Comparison of ENCODE assay signal across 14 cellular contexts in the genomic region with DNA sequence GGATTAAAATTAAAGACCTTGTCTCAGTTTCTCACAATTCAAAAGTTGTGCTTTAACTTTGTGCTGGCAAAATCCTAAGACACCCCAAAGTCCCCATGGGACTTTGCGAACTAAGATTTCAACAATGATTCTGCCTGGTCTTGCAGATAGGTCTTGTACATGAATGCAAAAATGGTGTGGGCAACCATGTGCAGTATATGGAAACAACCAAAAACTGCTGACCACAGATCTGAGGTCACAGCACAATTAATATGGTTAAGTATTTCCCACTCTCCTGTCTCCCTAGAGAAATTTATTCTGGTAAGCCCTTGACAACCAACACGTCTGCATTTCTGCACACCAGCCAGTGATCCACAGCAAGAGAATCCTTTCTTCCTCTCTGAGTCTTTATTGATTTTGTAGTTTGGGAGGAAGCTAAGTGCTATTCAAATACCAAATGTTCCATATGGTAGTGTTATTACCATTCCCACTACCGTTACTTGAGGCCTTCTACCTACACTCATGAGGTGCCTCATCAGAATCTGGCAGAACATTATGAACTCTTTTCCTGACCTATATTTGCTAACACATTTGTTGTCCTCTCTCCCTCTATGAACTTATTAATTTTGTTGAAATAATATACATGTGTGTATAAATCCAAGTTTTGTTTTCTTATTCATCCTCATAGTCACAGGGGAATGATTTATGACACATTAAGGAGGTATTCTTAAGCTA.
DNase-seq lines count a peak whose midpoint lies in the region; ATAC-seq, FAIRE-seq and TF ChIP-seq lines count a peak whose summit lies in the region.
"Had no signal": no experiment of that assay in that cellular context is flagged by ENCODE, and none has a peak within 500 bp of the region (broad histone marks: within the 10 kb centered on the region; RNA-seq: fewer than 3 reads in every experiment).

No MANE protein-coding gene starts in this region.

- TF ChIP-seq POLR2A in GM12891 (IDR thresholded peaks at IDR 0.05; ENCODE audit: low read depth, low read length), result no peak

- H3K27ac ChIP-seq in skeletal muscle tissue (ENCODE audit: low read depth, low read length), result peak overlapping the region; percentile 7
- H3K27ac ChIP-seq: adrenal gland had no signal

- DNase-seq in GM12891 (ENCODE audit: insufficient read length, low spot score) (no peak), NCI-H2107 treated with DMSO at 0.1 percent for 48 hours (lab: John Stamatoyannopoulos, UW; ENCODE audit: unreplicated experiment) (no peak)
- no peak for DNase-seq in stimulated activated CD4-positive, alpha-beta T cell treated with anti-CD3 and anti-CD28 coated beads, Interleukin-2, amount 100 ng/mL, for 24 hours
- no peak for DNase-seq in activated naive CD4-positive, alpha-beta T cell treated with Interleukin-2 at 50 U/mL for 16 hours
- DNase-seq: activated CD4-positive, CD25-positive, alpha-beta regulatory T cell; adrenal gland; DND-41; KG1; NCI-H1417 treated with DMSO at 0.1 percent for 48 hours; thyroid gland had no signal

- ATAC-seq in HG03432 (IDR thresholded peaks at IDR 0.05; ENCODE audit: unreplicated experiment) (peak; percentile 49), esophagus mucosa (no peak)

- H3K9me3 ChIP-seq in endocrine pancreas (ENCODE audit: control insufficient read depth, low read length), result no peaks in the 10 kb centered on the region
- no peaks in the 10 kb centered on the region for H3K9me3 ChIP-seq in skeletal muscle tissue (ENCODE audit: control insufficient read depth in 3 of 3, low read length in 3 of 3)
- H3K9me3 ChIP-seq: adrenal gland, thyroid gland had no signal

- H3K4me1 ChIP-seq in endocrine pancreas (ENCODE audit: control insufficient read depth, insufficient read depth, low read length) (peaks cover 6% of the 10 kb centered on the region), skeletal muscle tissue (ENCODE audit: control insufficient read depth in 3 of 3, insufficient read depth in 3 of 3, low read length in 3 of 3) (peaks cover 0 to 7% (median 0%) of the 10 kb centered on the region in 3 donors)
- H3K4me1 ChIP-seq: thyroid gland had no signal

- H3K36me3 ChIP-seq in endocrine pancreas (ENCODE audit: control insufficient read depth, insufficient read depth, low read length) (no peaks in the 10 kb centered on the region), skeletal muscle tissue (ENCODE audit: control insufficient read depth in 3 of 3, insufficient read depth in 3 of 3, low read length in 3 of 3) (peaks cover 0 to 7% (median 6%) of the 10 kb centered on the region in 3 donors)
- H3K36me3 ChIP-seq: adrenal gland, thyroid gland had no signal

- H3K9ac ChIP-seq in endocrine pancreas (ENCODE audit: control insufficient read depth, insufficient read depth, low read length) (no peak overlapping the region), skeletal muscle tissue (ENCODE audit: low read depth in 1 of 3, low read length in 3 of 3) (no peak overlapping the region)

- FAIRE-seq in GM12891 (lab: Jason Lieb, UNC), result peak; percentile 23

- H3K27me3 ChIP-seq in endocrine pancreas (ENCODE audit: control insufficient read depth, insufficient read depth, low read length), result no peaks in the 10 kb centered on the region
- H3K27me3 ChIP-seq in skeletal muscle tissue (ENCODE audit: control insufficient read depth in 3 of 3, insufficient read depth in 3 of 3, low read length in 3 of 3), result no peaks in the 10 kb centered on the region
- H3K27me3 ChIP-seq: adrenal gland, thyroid gland had no signal

- H3K4me3 ChIP-seq in endocrine pancreas (ENCODE audit: control insufficient read depth, insufficient read depth, low read length), result peak overlapping the region; percentile 78
- H3K4me3 ChIP-seq in skeletal muscle tissue (ENCODE audit: low read length in 3 of 3), result no peak overlapping the region
- H3K4me3 ChIP-seq: adrenal gland, thyroid gland had no signal

TF ChIP-seq in GM12891, 5 proteins besides CTCF, POLR2A, EP300 and RAD21:
- no peak for TF ChIP-seq PAX5 (IDR thresholded peaks at IDR 0.05; ENCODE audit: insufficient read depth, low read length, severe bottlenecking)
- no peak for TF ChIP-seq POU2F2 (IDR thresholded peaks at IDR 0.05; ENCODE audit: low read depth, low read length)
- no peak for TF ChIP-seq SPI1 (IDR thresholded peaks at IDR 0.05; ENCODE audit: low read depth, low read length)
- TF ChIP-seq POLR2AphosphoS5 (IDR thresholded peaks at IDR 0.05; ENCODE audit: low read depth, low read length), result no peak
- no peak for TF ChIP-seq TAF1 (IDR thresholded peaks at IDR 0.05; ENCODE audit: low read depth, low read length)
